ENCODE assay signal across 10 cellular contexts in genomic region chr14:93011650-93012317, GRCh38.
A peak's percentile ranks its signal among the peaks of the same experiment; 100 is the strongest.
DNase-seq lines count a peak whose midpoint lies in the region; ATAC-seq and TF ChIP-seq lines count a peak whose summit lies in the region.
"Had no signal": no experiment of that assay in that cellular context is flagged by ENCODE, and none has a peak within 500 bp of the region (broad histone marks: within the 10 kb centered on the region; RNA-seq: fewer than 3 reads in every experiment).

No MANE protein-coding gene starts in this region.

- H3K27ac ChIP-seq in GM23338 (ENCODE audit: low read depth) (no peak overlapping the region), endodermal cell (ENCODE audit: low read depth, low read length) (no peak overlapping the region), MM.1S (ENCODE audit: low read length) (no peak overlapping the region)

- DNase-seq in GM23338 (ENCODE audit: low spot score) (no peak), NCI-H345 (lab: John Stamatoyannopoulos, UW) (peak; percentile 78), endodermal cell (no peak), putamen (ENCODE audit: low spot score) (peak; percentile 88), iPS-NIHi11 (ENCODE audit: low spot score) (no peak), MM.1S (no peak)
- DNase-seq in activated T-helper 1 cell treated with anti-CD3 and anti-CD28 coated beads, Interleukin-12 subunit alpha, Interleukin-12 subunit beta, Interleukin-2, Interleukin-4 antibody, amounts not matched to agents 30 ng/mL and 10 ng/mL and 1 ng/mL, durations not matched to agents 14 hours and 24 hours and 36 hours (ENCODE audit: low spot score): no peak
- DNase-seq: effector CD4-positive, alpha-beta T cell had no signal

- H2AFZ ChIP-seq in GM23338 (no peak overlapping the region), MM.1S (ENCODE audit: low read length) (no peak overlapping the region)

- H3K4me3 ChIP-seq in GM23338: no peak overlapping the region
- H3K4me3 ChIP-seq in endodermal cell (ENCODE audit: low read length): no peak overlapping the region
- no peak overlapping the region for H3K4me3 ChIP-seq in MM.1S (ENCODE audit: low read length)

- TF ChIP-seq CTCF in GM23338 (conservative IDR thresholded peaks at IDR 0.05; ENCODE audit: low read depth in 2 of 2) (no peak), endodermal cell (conservative IDR thresholded peaks at IDR 0.05) (no peak), MM.1S (IDR thresholded peaks at IDR 0.05; ENCODE audit: low read length) (no peak)

- H3K4me1 ChIP-seq in GM23338 (ENCODE audit: insufficient read depth) (no peaks in the 10 kb centered on the region), endodermal cell (ENCODE audit: control insufficient read depth, insufficient read depth, low read length) (peaks cover 2% of the 10 kb centered on the region), MM.1S (ENCODE audit: low read length) (no peaks in the 10 kb centered on the region)

- H3K36me3 ChIP-seq in GM23338 (ENCODE audit: insufficient read depth) (no peaks in the 10 kb centered on the region), endodermal cell (ENCODE audit: control insufficient read depth, insufficient read depth, low read length) (peaks cover 5% of the 10 kb centered on the region), MM.1S (replicated peaks; ENCODE audit: insufficient read depth, low read length) (no peaks in the 10 kb centered on the region)

- H3K27me3 ChIP-seq in GM23338 (ENCODE audit: insufficient read depth): no peaks in the 10 kb centered on the region
- H3K27me3 ChIP-seq in endodermal cell (ENCODE audit: control insufficient read depth, insufficient read depth, low read length, poor library complexity, severe bottlenecking): no peaks in the 10 kb centered on the region
- H3K27me3 ChIP-seq in MM.1S (replicated peaks; ENCODE audit: insufficient read depth, low read length): no peaks in the 10 kb centered on the region

- H3K36me3 Mint-ChIP-seq in GM23338 (ENCODE audit: low read depth) (peaks cover 9% of the 10 kb centered on the region; the same call in 1 of the 3 replicates), endodermal cell (ENCODE audit: low read depth) (peaks cover 4% of the 10 kb centered on the region)
- H3K36me3 Mint-ChIP-seq in activated T-helper 1 cell treated with anti-CD3 and anti-CD28 coated beads, Interleukin-12 subunit alpha, Interleukin-12 subunit beta, Interleukin-2, Interleukin-4 antibody, amounts not matched to agents 30 ng/mL and 10 ng/mL and 1 ng/mL, durations not matched to agents 14 hours and 24 hours and 36 hours (ENCODE audit: low read depth): no peaks in the 10 kb centered on the region

- peak overlapping the region; percentile 35 for H3K27ac Mint-ChIP-seq in GM23338
- peak overlapping the region; percentile 35 for H3K27ac Mint-ChIP-seq in endodermal cell
- H3K27ac Mint-ChIP-seq in activated T-helper 1 cell treated with anti-CD3 and anti-CD28 coated beads, Interleukin-12 subunit alpha, Interleukin-12 subunit beta, Interleukin-2, Interleukin-4 antibody, amounts not matched to agents 30 ng/mL and 10 ng/mL and 1 ng/mL, durations not matched to agents 14 hours and 24 hours and 36 hours: no peak overlapping the region

- H3K27me3 Mint-ChIP-seq in GM23338 (ENCODE audit: insufficient read depth, low read depth, poor library complexity): peaks cover 25% of the 10 kb centered on the region
- no peaks in the 10 kb centered on the region for H3K27me3 Mint-ChIP-seq in endodermal cell (ENCODE audit: insufficient read depth)
- no peaks in the 10 kb centered on the region for H3K27me3 Mint-ChIP-seq in activated T-helper 1 cell treated with anti-CD3 and anti-CD28 coated beads, Interleukin-12 subunit alpha, Interleukin-12 subunit beta, Interleukin-2, Interleukin-4 antibody, amounts not matched to agents 30 ng/mL and 10 ng/mL and 1 ng/mL, durations not matched to agents 14 hours and 24 hours and 36 hours (ENCODE audit: insufficient read depth)

- H3K4me1 Mint-ChIP-seq in GM23338: peaks cover 33% of the 10 kb centered on the region
- H3K4me1 Mint-ChIP-seq in endodermal cell: peaks cover 3% of the 10 kb centered on the region
- peaks cover 12% of the 10 kb centered on the region for H3K4me1 Mint-ChIP-seq in activated T-helper 1 cell treated with anti-CD3 and anti-CD28 coated beads, Interleukin-12 subunit alpha, Interleukin-12 subunit beta, Interleukin-2, Interleukin-4 antibody, amounts not matched to agents 30 ng/mL and 10 ng/mL and 1 ng/mL, durations not matched to agents 14 hours and 24 hours and 36 hours (ENCODE audit: low read depth)

- H3F3A ChIP-seq in GM23338 (replicated peaks; ENCODE audit: low read depth): no peaks in the 10 kb centered on the region
- no peaks in the 10 kb centered on the region for H3F3A ChIP-seq in MM.1S (ENCODE audit: insufficient read depth, low read length)

- no peak overlapping the region for H3K4me2 ChIP-seq in GM23338
- H3K4me2 ChIP-seq in MM.1S (ENCODE audit: low read depth, low read length): no peak overlapping the region

- peaks cover 7% of the 10 kb centered on the region for H4K20me1 ChIP-seq in GM23338 (replicated peaks; ENCODE audit: insufficient read depth)
- no peaks in the 10 kb centered on the region for H4K20me1 ChIP-seq in MM.1S (ENCODE audit: insufficient read depth, low read length)

- H3K79me2 ChIP-seq in GM23338 (replicated peaks; ENCODE audit: insufficient read depth): peaks cover 47% of the 10 kb centered on the region
- no peaks in the 10 kb centered on the region for H3K79me2 ChIP-seq in MM.1S (ENCODE audit: low read length)

- intact Hi-C loops in activated T-helper 1 cell treated with anti-CD3 and anti-CD28 coated beads, Interleukin-12 subunit alpha, Interleukin-12 subunit beta, Interleukin-2, Interleukin-4 antibody, amounts not matched to agents 30 ng/mL and 10 ng/mL and 1 ng/mL, durations not matched to agents 14 hours and 24 hours and 36 hours (cut with micrococcal nuclease): no loop called here

- H3K9ac ChIP-seq in endodermal cell (ENCODE audit: extremely low read depth, low read length, poor library complexity, severe bottlenecking) (no peak overlapping the region), MM.1S (ENCODE audit: low read length) (no peak overlapping the region)

- no peaks in the 10 kb centered on the region for H3K9me3 Mint-ChIP-seq in GM23338
- no peaks in the 10 kb centered on the region for H3K9me3 Mint-ChIP-seq in endodermal cell
- H3K9me3 Mint-ChIP-seq in activated T-helper 1 cell treated with anti-CD3 and anti-CD28 coated beads, Interleukin-12 subunit alpha, Interleukin-12 subunit beta, Interleukin-2, Interleukin-4 antibody, amounts not matched to agents 30 ng/mL and 10 ng/mL and 1 ng/mL, durations not matched to agents 14 hours and 24 hours and 36 hours: no peaks in the 10 kb centered on the region

- WGBS in endodermal cell (ENCODE audit: insufficient coverage in 1 of 2, insufficient read length in 1 of 2), 2 experiments: 94 to 98% methylated on average over 14 to 22 of the region's 22 CpGs

- H3K9me2 ChIP-seq in GM23338 (ENCODE audit: insufficient read depth) (no peaks in the 10 kb centered on the region), MM.1S (replicated peaks; ENCODE audit: insufficient read depth, low read length) (no peaks in the 10 kb centered on the region)

- H3K4me3 Mint-ChIP-seq in GM23338 (no peak overlapping the region), endodermal cell (no peak overlapping the region)
- no peak overlapping the region for H3K4me3 Mint-ChIP-seq in activated T-helper 1 cell treated with anti-CD3 and anti-CD28 coated beads, Interleukin-12 subunit alpha, Interleukin-12 subunit beta, Interleukin-2, Interleukin-4 antibody, amounts not matched to agents 30 ng/mL and 10 ng/mL and 1 ng/mL, durations not matched to agents 14 hours and 24 hours and 36 hours

- H3K9me3 ChIP-seq in endodermal cell (ENCODE audit: control insufficient read depth, low read length) (no peaks in the 10 kb centered on the region), MM.1S (replicated peaks; ENCODE audit: insufficient read depth, low read length) (no peaks in the 10 kb centered on the region)

- ATAC-seq in GM23338 (no peak), HG03175 (IDR thresholded peaks at IDR 0.05; ENCODE audit: unreplicated experiment) (no peak)
- ATAC-seq: Panc1 had no signal

TF ChIP-seq in GM23338, 12 proteins besides CTCF, POLR2A, EP300 and RAD21:
- no peak for TF ChIP-seq JUNB (IDR thresholded peaks at IDR 0.05; ENCODE audit: unreplicated experiment)

Comparison
In these comparisons a context has a peak if more than half of its experiments do, and no peak if none do; other contexts are left out.
1. DNase-seq: peak in NCI-H345 (single experiment) and putamen (single experiment); none in GM23338 (single experiment), endodermal cell (single experiment), activated T-helper 1 cell treated with anti-CD3 and anti-CD28 coated beads, Interleukin-12 subunit alpha, Interleukin-12 subunit beta, Interleukin-2, Interleukin-4 antibody, amounts not matched to agents 30 ng/mL and 10 ng/mL and 1 ng/mL, durations not matched to agents 14 hours and 24 hours and 36 hours (single experiment), iPS-NIHi11 (single experiment) and MM.1S (single experiment).